In the genomic region with DNA sequence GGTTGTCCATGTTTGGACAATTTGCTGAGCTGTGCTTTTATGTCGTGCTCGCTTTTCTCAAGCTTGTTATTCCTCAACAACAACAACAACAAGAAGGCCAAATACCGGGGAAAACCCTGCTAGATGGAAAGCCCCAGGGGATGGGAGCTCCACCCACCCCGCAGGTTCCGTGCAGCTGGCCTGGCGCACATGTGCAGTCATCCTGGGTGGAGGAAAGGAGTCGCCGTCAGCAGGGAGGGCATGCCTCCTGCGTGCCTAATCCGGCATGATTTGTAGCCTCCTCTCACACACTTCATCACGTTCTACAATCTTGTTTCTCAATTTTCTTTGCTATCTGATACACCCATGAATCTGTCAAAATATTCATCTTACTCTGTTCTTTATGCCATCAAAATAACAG, we compare ENCODE assay signal across 30 cellular contexts.
"Had no signal": no experiment of that assay in that cellular context is flagged by ENCODE, and none has a peak within 500 bp of the region (broad histone marks: within the 10 kb centered on the region; RNA-seq: fewer than 3 reads in every experiment).

No MANE protein-coding gene starts in this region.

- H3K9ac ChIP-seq: SK-N-SH had no signal

- H3K4me2 ChIP-seq: SK-N-SH had no signal

- H3K36me3 ChIP-seq: brain microvascular endothelial cell, cardiac muscle cell, SJSA1 had no signal

- H3K4me3 Mint-ChIP-seq: activated CD4-positive, alpha-beta T cell treated with anti-CD3 and anti-CD28 coated beads, Interleukin-2, amount 10 ng/mL, durations not matched to agents 24 days and 14 days; activated CD8-positive, alpha-beta T cell treated with anti-CD3 and anti-CD28 coated beads for 36 hours; activated naive CD4-positive, alpha-beta T cell treated with anti-CD3 and anti-CD28 coated beads for 36 hours; activated naive CD8-positive, alpha-beta T cell; activated T-cell treated with anti-CD3 and anti-CD28 coated beads, Interleukin-2, amount 50 U/mL, for 4 hours; activated T-helper 1 cell treated with anti-CD3 and anti-CD28 coated beads, Interleukin-12 subunit alpha, Interleukin-12 subunit beta, Interleukin-2, Interleukin-4 antibody, amounts not matched to agents 30 ng/mL and 10 ng/mL and 1 ng/mL, durations not matched to agents 14 hours and 24 hours and 36 hours; central memory CD8-positive, alpha-beta T cell; T-helper 1 cell treated with Interleukin-12 subunit alpha and Interleukin-12 subunit beta and Interleukin-4 antibody, amounts not matched to agents 30 μg/mL and 1 μg/mL, for 36 hours; T-helper 2 cell treated with Interferon-gamma antibody and Interleukin-4, amounts not matched to agents 5 μg/mL and 100 μg/mL, for 36 hours had no signal

- ATAC-seq: activated CD8-positive, alpha-beta T cell treated with anti-CD3 and anti-CD28 coated beads for 36 hours; activated T-cell treated with anti-CD3 and anti-CD28 coated beads, Interleukin-2, amount 50 U/mL, for 4 hours; Panc1 had no signal

- H3K36me3 Mint-ChIP-seq: activated naive CD8-positive, alpha-beta T cell had no signal

- DNase-seq: activated CD4-positive, alpha-beta T cell treated with anti-CD3 and anti-CD28 coated beads, Interleukin-2, amount 10 ng/mL, durations not matched to agents 24 days and 14 days; activated CD4-positive, alpha-beta T cell treated with anti-CD3 and anti-CD28 coated beads, Interleukin-2, amount 50 U/mL, for 4 hours; activated CD8-positive, alpha-beta T cell treated with anti-CD3 and anti-CD28 coated beads for 36 hours; activated gamma-delta T cell treated with Interleukin-2 at 50 U/mL for 16 hours; activated naive CD4-positive, alpha-beta T cell treated with anti-CD3 and anti-CD28 coated beads for 36 hours; activated T-cell treated with anti-CD3 and anti-CD28 coated beads for 4 hours; activated T-cell treated with anti-CD3 and anti-CD28 coated beads, Interleukin-2, amount 50 U/mL, for 4 hours; amniotic stem cell; aorta; brain microvascular endothelial cell; KG1; NCI-H1092 treated with DMSO at 0.1 percent for 48 hours; NCI-H1417; NCI-H1694; NCI-H1930; NCI-H2081 treated with DMSO at 0.1 percent for 48 hours; NCI-H226; NCI-H446 treated with DMSO at 0.1 percent for 48 hours; NCI-H524; SHP77 treated with DMSO at 0.1 percent for 48 hours; SK-N-SH had no signal

- H3K4me1 ChIP-seq: SJSA1 had no signal

- H3K4me1 Mint-ChIP-seq: activated CD4-positive, alpha-beta T cell treated with anti-CD3 and anti-CD28 coated beads, Interleukin-2, amount 10 ng/mL, durations not matched to agents 24 days and 14 days; central memory CD8-positive, alpha-beta T cell had no signal

- H3K4me3 ChIP-seq: cardiac muscle cell, SJSA1 had no signal

- H3K27ac Mint-ChIP-seq: activated CD4-positive, alpha-beta T cell treated with anti-CD3 and anti-CD28 coated beads, Interleukin-2, amount 10 ng/mL, durations not matched to agents 24 days and 14 days; activated CD8-positive, alpha-beta T cell treated with anti-CD3 and anti-CD28 coated beads for 36 hours; activated naive CD4-positive, alpha-beta T cell treated with anti-CD3 and anti-CD28 coated beads for 36 hours; activated naive CD8-positive, alpha-beta T cell; activated T-helper 1 cell treated with anti-CD3 and anti-CD28 coated beads, Interleukin-12 subunit alpha, Interleukin-12 subunit beta, Interleukin-2, Interleukin-4 antibody, amounts not matched to agents 30 ng/mL and 10 ng/mL and 1 ng/mL, durations not matched to agents 14 hours and 24 hours and 36 hours; T-helper 1 cell treated with Interleukin-12 subunit alpha and Interleukin-12 subunit beta and Interleukin-4 antibody, amounts not matched to agents 30 μg/mL and 1 μg/mL, for 36 hours; T-helper 2 cell treated with Interferon-gamma antibody and Interleukin-4, amounts not matched to agents 5 μg/mL and 100 μg/mL, for 36 hours had no signal

- H3K27me3 Mint-ChIP-seq: activated CD4-positive, alpha-beta T cell treated with anti-CD3 and anti-CD28 coated beads, Interleukin-2, amount 10 ng/mL, durations not matched to agents 24 days and 14 days; activated naive CD8-positive, alpha-beta T cell had no signal

- H3K27me3 ChIP-seq: brain microvascular endothelial cell, cardiac muscle cell, SJSA1 had no signal

- H3K27ac ChIP-seq: brain microvascular endothelial cell, cardiac muscle cell, SJSA1 had no signal

- FAIRE-seq: TTC549 had no signal
